In genomic region chr11:94866936-94867795, GRCh38 we compare ENCODE assay signal across 15 cellular contexts.
"Had no signal": no experiment of that assay in that cellular context is flagged by ENCODE, and none has a peak within 500 bp of the region (broad histone marks: within the 10 kb centered on the region; RNA-seq: fewer than 3 reads in every experiment).

No MANE protein-coding gene starts in this region.

- H3K4me1 Mint-ChIP-seq: activated naive CD8-positive, alpha-beta T cell treated with anti-CD3 and anti-CD28 coated beads for 36 hours; immature natural killer cell; nephron had no signal

- H3K9me3 Mint-ChIP-seq: activated naive CD8-positive, alpha-beta T cell treated with anti-CD3 and anti-CD28 coated beads for 36 hours; activated T-cell treated with anti-CD3 and anti-CD28 coated beads, Interleukin-2, amount 50 U/mL, for 24 hours; immature natural killer cell; nephron; T-helper 1 cell treated with Interleukin-12 subunit alpha and Interleukin-12 subunit beta and Interleukin-4 antibody, amounts not matched to agents 30 μg/mL and 1 μg/mL, for 36 hours had no signal

- H3K27me3 Mint-ChIP-seq: activated naive CD8-positive, alpha-beta T cell treated with anti-CD3 and anti-CD28 coated beads for 36 hours had no signal

- DNase-seq: activated CD4-positive, alpha-beta T cell treated with anti-CD3 and anti-CD28 coated beads, Interleukin-2, amount 50 U/mL, for 4 hours; activated CD8-positive, alpha-beta memory T cell treated with anti-CD3 and anti-CD28 coated beads, Interleukin-2, amount 10 ng/mL, durations not matched to agents 7 days and 5 days; activated gamma-delta T cell treated with Interleukin-2 at 50 U/mL for 16 hours; activated naive CD8-positive, alpha-beta T cell treated with anti-CD3 and anti-CD28 coated beads for 36 hours; activated T-cell treated with anti-CD3 and anti-CD28 coated beads, Interleukin-2, amount 50 U/mL, for 24 hours; anterior cingulate cortex; esophagus squamous epithelium; foreskin fibroblast; immature natural killer cell; left cardiac atrium; pancreas; stimulated activated CD4-positive, alpha-beta T cell treated with anti-CD3 and anti-CD28 coated beads, Interleukin-4, amount 100 ng/mL, for 4 hours; stomach had no signal

- H3K4me3 Mint-ChIP-seq: activated CD8-positive, alpha-beta memory T cell treated with anti-CD3 and anti-CD28 coated beads, Interleukin-2, amount 10 ng/mL, durations not matched to agents 7 days and 5 days; activated naive CD8-positive, alpha-beta T cell treated with anti-CD3 and anti-CD28 coated beads for 36 hours; activated T-cell treated with anti-CD3 and anti-CD28 coated beads, Interleukin-2, amount 50 U/mL, for 24 hours; immature natural killer cell; nephron; T-helper 1 cell treated with Interleukin-12 subunit alpha and Interleukin-12 subunit beta and Interleukin-4 antibody, amounts not matched to agents 30 μg/mL and 1 μg/mL, for 36 hours had no signal

- H3K27ac Mint-ChIP-seq: activated CD8-positive, alpha-beta memory T cell treated with anti-CD3 and anti-CD28 coated beads, Interleukin-2, amount 10 ng/mL, durations not matched to agents 7 days and 5 days; activated naive CD8-positive, alpha-beta T cell treated with anti-CD3 and anti-CD28 coated beads for 36 hours; activated T-cell treated with anti-CD3 and anti-CD28 coated beads, Interleukin-2, amount 50 U/mL, for 24 hours; immature natural killer cell; T-helper 1 cell treated with Interleukin-12 subunit alpha and Interleukin-12 subunit beta and Interleukin-4 antibody, amounts not matched to agents 30 μg/mL and 1 μg/mL, for 36 hours had no signal

- ATAC-seq: activated CD8-positive, alpha-beta memory T cell treated with anti-CD3 and anti-CD28 coated beads, Interleukin-2, amount 10 ng/mL, durations not matched to agents 7 days and 5 days; left cardiac atrium; pancreas had no signal

- H3K36me3 Mint-ChIP-seq: activated CD8-positive, alpha-beta memory T cell treated with anti-CD3 and anti-CD28 coated beads, Interleukin-2, amount 10 ng/mL, durations not matched to agents 7 days and 5 days; activated naive CD8-positive, alpha-beta T cell treated with anti-CD3 and anti-CD28 coated beads for 36 hours had no signal
